15 cellular contexts compared by ENCODE assay signal in genomic region chr14:104385189-104386135, GRCh38.
DNase-seq lines count a peak whose midpoint lies in the region; ATAC-seq and TF ChIP-seq lines count a peak whose summit lies in the region.
"Had no signal": no experiment of that assay in that cellular context is flagged by ENCODE, and none has a peak within 500 bp of the region (broad histone marks: within the 10 kb centered on the region; RNA-seq: fewer than 3 reads in every experiment).

No MANE protein-coding gene starts in this region.

- H3K36me3 ChIP-seq in suprapubic skin: no peaks in the 10 kb centered on the region
- H3K36me3 ChIP-seq: stomach had no signal

- POLR2A ChIA-PET in activated naive CD8-positive, alpha-beta T cell treated with anti-CD3 and anti-CD28 coated beads, Interleukin-2, amount 10 ng/mL, durations not matched to agents 7 days and 5 days (lab: Charles Lee): no interaction called here

- no peaks in the 10 kb centered on the region for H3K36me3 Mint-ChIP-seq in activated naive CD8-positive, alpha-beta T cell treated with anti-CD3 and anti-CD28 coated beads, Interleukin-2, amount 10 ng/mL, durations not matched to agents 7 days and 5 days
- H3K36me3 Mint-ChIP-seq in activated naive CD8-positive, alpha-beta T cell treated with anti-CD3 and anti-CD28 coated beads for 36 hours: no peaks in the 10 kb centered on the region
- H3K36me3 Mint-ChIP-seq in naive B cell (peaks cover under 1 to 13% of the 10 kb centered on the region in 2 donors), T-helper 17 cell (ENCODE audit: low read depth) (peaks cover 3% of the 10 kb centered on the region)

- peaks cover 4% of the 10 kb centered on the region for H3K27me3 Mint-ChIP-seq in activated naive CD8-positive, alpha-beta T cell treated with anti-CD3 and anti-CD28 coated beads, Interleukin-2, amount 10 ng/mL, durations not matched to agents 7 days and 5 days
- no peaks in the 10 kb centered on the region for H3K27me3 Mint-ChIP-seq in activated naive CD8-positive, alpha-beta T cell treated with anti-CD3 and anti-CD28 coated beads for 36 hours
- peaks cover 15 to 21% (median 21%) of the 10 kb centered on the region in 3 donors for H3K27me3 Mint-ChIP-seq in naive B cell
- H3K27me3 Mint-ChIP-seq in T-helper 17 cell: no peaks in the 10 kb centered on the region

- no peak for TF ChIP-seq CTCF in suprapubic skin (IDR thresholded peaks at IDR 0.05)

- H3K4me3 Mint-ChIP-seq in activated naive CD8-positive, alpha-beta T cell treated with anti-CD3 and anti-CD28 coated beads, Interleukin-2, amount 10 ng/mL, durations not matched to agents 7 days and 5 days: no peak overlapping the region
- H3K4me3 Mint-ChIP-seq in activated naive CD8-positive, alpha-beta T cell treated with anti-CD3 and anti-CD28 coated beads for 36 hours: no peak overlapping the region
- peak overlapping the region in 7 of 8 donors; percentile 19 to 73 (median 47) for H3K4me3 Mint-ChIP-seq in naive B cell
- H3K4me3 Mint-ChIP-seq in T-helper 17 cell: no peak overlapping the region

- peaks cover 10% of the 10 kb centered on the region for H3K4me1 ChIP-seq in suprapubic skin

- TF ChIP-seq POLR2A in suprapubic skin (IDR thresholded peaks at IDR 0.05): no peak

- no peak overlapping the region for H3K27ac ChIP-seq in suprapubic skin
- H3K27ac ChIP-seq: stomach had no signal

- no peak overlapping the region for H3K4me3 ChIP-seq in suprapubic skin
- H3K4me3 ChIP-seq: stomach had no signal

- peaks cover 21% of the 10 kb centered on the region for H3K27me3 ChIP-seq in suprapubic skin

- H3K27ac Mint-ChIP-seq in activated naive CD8-positive, alpha-beta T cell treated with anti-CD3 and anti-CD28 coated beads, Interleukin-2, amount 10 ng/mL, durations not matched to agents 7 days and 5 days: no peak overlapping the region
- H3K27ac Mint-ChIP-seq in activated naive CD8-positive, alpha-beta T cell treated with anti-CD3 and anti-CD28 coated beads for 36 hours: no peak overlapping the region
- H3K27ac Mint-ChIP-seq in naive B cell (peak overlapping the region in 1 of 6 donors; percentile 51), T-helper 17 cell (no peak overlapping the region)

- peak; percentile 23 for DNase-seq in activated naive CD8-positive, alpha-beta T cell treated with anti-CD3 and anti-CD28 coated beads, Interleukin-2, amount 10 ng/mL, durations not matched to agents 7 days and 5 days
- DNase-seq in activated naive CD8-positive, alpha-beta T cell treated with anti-CD3 and anti-CD28 coated beads for 36 hours: no peak
- DNase-seq in NCI-H69 (lab: John Stamatoyannopoulos, UW) (peak; percentile 22), naive B cell (no peak), suprapubic skin (ENCODE audit: low spot score in 2 of 2) (peak; percentile 44 to 59), activated gamma-delta T cell treated with Interleukin-2 at 50 U/mL for 16 hours (no peak), T-helper 17 cell (no peak)
- DNase-seq: activated naive CD4-positive, alpha-beta T cell treated with Interleukin-2 at 50 U/mL for 16 hours; NCI-H1694; NCI-H446; NK-92 treated with Interleukin-12 subunit alpha and Interleukin-12 subunit beta, amount 100 ng/mL, for 24 hours; stimulated activated CD4-positive, alpha-beta T cell treated with anti-CD3 and anti-CD28 coated beads, Interleukin-2, amount 100 ng/mL, for 24 hours; stomach; T-helper 1 cell had no signal

- 80% methylated on average over 30 of the region's 32 CpGs for WGBS in suprapubic skin

- peaks cover 8% of the 10 kb centered on the region for H3K4me1 Mint-ChIP-seq in activated naive CD8-positive, alpha-beta T cell treated with anti-CD3 and anti-CD28 coated beads, Interleukin-2, amount 10 ng/mL, durations not matched to agents 7 days and 5 days
- H3K4me1 Mint-ChIP-seq in activated naive CD8-positive, alpha-beta T cell treated with anti-CD3 and anti-CD28 coated beads for 36 hours: peaks cover 18% of the 10 kb centered on the region
- H3K4me1 Mint-ChIP-seq in naive B cell: peaks cover 32 to 47% (median 44%) of the 10 kb centered on the region in 3 donors
- H3K4me1 Mint-ChIP-seq in T-helper 17 cell: peaks cover 15% of the 10 kb centered on the region

- peaks cover 2% of the 10 kb centered on the region for H3K9me3 Mint-ChIP-seq in activated naive CD8-positive, alpha-beta T cell treated with anti-CD3 and anti-CD28 coated beads, Interleukin-2, amount 10 ng/mL, durations not matched to agents 7 days and 5 days
- peaks cover 9% of the 10 kb centered on the region for H3K9me3 Mint-ChIP-seq in activated naive CD8-positive, alpha-beta T cell treated with anti-CD3 and anti-CD28 coated beads for 36 hours
- peaks cover 2 to 14% (median 13%) of the 10 kb centered on the region in 7 donors for H3K9me3 Mint-ChIP-seq in naive B cell

- ATAC-seq in activated naive CD8-positive, alpha-beta T cell treated with anti-CD3 and anti-CD28 coated beads, Interleukin-2, amount 10 ng/mL, durations not matched to agents 7 days and 5 days (ENCODE audit: low read depth): no peak
- ATAC-seq in naive B cell (ENCODE audit: low read depth in 2 of 2): no peak
- no peak for ATAC-seq in HG03045 (IDR thresholded peaks at IDR 0.05; ENCODE audit: unreplicated experiment)
- ATAC-seq in T-helper 17 cell: no peak

- H3K9me3 ChIP-seq in suprapubic skin (no peaks in the 10 kb centered on the region), T-helper 17 cell (ENCODE audit: control insufficient read depth, low read length, poor library complexity, severe bottlenecking) (no peaks in the 10 kb centered on the region)

- no peak for TF ChIP-seq EP300 in suprapubic skin (IDR thresholded peaks at IDR 0.05)

Comparison
In these comparisons a context has a peak if more than half of its experiments do, and no peak if none do; other contexts are left out.
1. DNase-seq: peak in activated naive CD8-positive, alpha-beta T cell treated with anti-CD3 and anti-CD28 coated beads, Interleukin-2, amount 10 ng/mL, durations not matched to agents 7 days and 5 days (single experiment), NCI-H69 (single experiment) and suprapubic skin (2 of 2); none in activated naive CD8-positive, alpha-beta T cell treated with anti-CD3 and anti-CD28 coated beads for 36 hours (single experiment), naive B cell (single experiment), activated gamma-delta T cell treated with Interleukin-2 at 50 U/mL for 16 hours (single experiment) and T-helper 17 cell (0 of 3).
2. H3K4me3 Mint-ChIP-seq: peak in naive B cell (7 of 8); none in activated naive CD8-positive, alpha-beta T cell treated with anti-CD3 and anti-CD28 coated beads, Interleukin-2, amount 10 ng/mL, durations not matched to agents 7 days and 5 days (single experiment), activated naive CD8-positive, alpha-beta T cell treated with anti-CD3 and anti-CD28 coated beads for 36 hours (single experiment) and T-helper 17 cell (single experiment).